ENCODE assay signal across 3 cellular contexts in genomic region chr13:91922969-91923592, GRCh38.
TF ChIP-seq lines count a peak whose summit lies in the region.

No MANE protein-coding gene starts in this region.

TF ChIP-seq in SK-N-SH, 30 proteins besides CTCF, POLR2A, EP300 and RAD21 (continues in another document):
- TF ChIP-seq REST (IDR thresholded peaks at IDR 0.05; ENCODE audit: low read depth, low read length), result no peak
- no peak for TF ChIP-seq USF2 (IDR thresholded peaks at IDR 0.05; ENCODE audit: borderline replicate concordance, low read depth, low read length)
- TF ChIP-seq MAX (IDR thresholded peaks at IDR 0.05; ENCODE audit: low read depth), result no peak
- no peak for TF ChIP-seq SIN3A (IDR thresholded peaks at IDR 0.05; ENCODE audit: borderline replicate concordance, low read depth, low read length)
- TF ChIP-seq FOXJ3 (CRISPR knock-in tag; IDR thresholded peaks at IDR 0.05), result no peak
- TF ChIP-seq GATA2 (CRISPR knock-in tag; IDR thresholded peaks at IDR 0.05), result no peak
- TF ChIP-seq CHD2 (IDR thresholded peaks at IDR 0.05; ENCODE audit: low read length, partially characterized antibody), result no peak
- no peak for TF ChIP-seq IRF3 (IDR thresholded peaks at IDR 0.05; ENCODE audit: low read depth, low read length)
- TF ChIP-seq FOSL2 (IDR thresholded peaks at IDR 0.05; ENCODE audit: borderline replicate concordance, low read depth), result no peak
- TF ChIP-seq TCF12 (IDR thresholded peaks at IDR 0.05), result no peak
- TF ChIP-seq YY1 (IDR thresholded peaks at IDR 0.05; ENCODE audit: low read depth), result no peak

TF ChIP-seq in SK-N-SH treated with all-trans-retinoic acid at 6 μM for 48 hours, 23 proteins besides CTCF, POLR2A, EP300 and RAD21 (continued from another document):
- no peak for TF ChIP-seq ZNF8 (CRISPR knock-in tag; IDR thresholded peaks at IDR 0.05)
- no peak for TF ChIP-seq OSR1 (CRISPR knock-in tag; IDR thresholded peaks at IDR 0.05)
- no peak for TF ChIP-seq ZC3H10 (CRISPR knock-in tag; IDR thresholded peaks at IDR 0.05)
- TF ChIP-seq PPARA (CRISPR knock-in tag; IDR thresholded peaks at IDR 0.05; ENCODE audit: borderline replicate concordance), result no peak
- TF ChIP-seq TOX (CRISPR knock-in tag; IDR thresholded peaks at IDR 0.05; ENCODE audit: borderline replicate concordance), result no peak
- no peak for TF ChIP-seq ZFP3 (CRISPR knock-in tag; IDR thresholded peaks at IDR 0.05)
- no peak for TF ChIP-seq TCF4 (CRISPR knock-in tag; IDR thresholded peaks at IDR 0.05; ENCODE audit: borderline replicate concordance)
- no peak for TF ChIP-seq CSRNP3 (CRISPR knock-in tag; IDR thresholded peaks at IDR 0.05)
- no peak for TF ChIP-seq ISL1 (CRISPR knock-in tag; IDR thresholded peaks at IDR 0.05)
- TF ChIP-seq BACH2 (CRISPR knock-in tag; IDR thresholded peaks at IDR 0.05; ENCODE audit: borderline replicate concordance), result no peak
- TF ChIP-seq ESRRG (CRISPR knock-in tag; IDR thresholded peaks at IDR 0.05), result no peak
- TF ChIP-seq CSDC2 (CRISPR knock-in tag; IDR thresholded peaks at IDR 0.05), result no peak

TF ChIP-seq in H1, 55 proteins besides CTCF, POLR2A, EP300 and RAD21:
- no peak for TF ChIP-seq POU5F1 (IDR thresholded peaks at IDR 0.05; ENCODE audit: low read depth, low read length)
- TF ChIP-seq GABPA (IDR thresholded peaks at IDR 0.05; ENCODE audit: borderline replicate concordance, insufficient read depth, low read length), result no peak
- TF ChIP-seq CBX8 (IDR thresholded peaks at IDR 0.05; ENCODE audit: borderline replicate concordance, low read depth, low read length), result no peak
- no peak for TF ChIP-seq SIRT6 (IDR thresholded peaks at IDR 0.05; ENCODE audit: low read length)
- no peak for TF ChIP-seq JUN (IDR thresholded peaks at IDR 0.05; ENCODE audit: low read depth, low read length)
- TF ChIP-seq CTBP2 (IDR thresholded peaks at IDR 0.05; ENCODE audit: borderline replicate concordance, insufficient read depth, insufficient read length, low read length), result no peak
- TF ChIP-seq YY1 (IDR thresholded peaks at IDR 0.05; ENCODE audit: low read depth, low read length), result no peak
- TF ChIP-seq BCL11A (IDR thresholded peaks at IDR 0.05; ENCODE audit: low read depth in 2 of 2, low read length in 2 of 2), result no peak
- no peak for TF ChIP-seq CHD7 (IDR thresholded peaks at IDR 0.05; ENCODE audit: insufficient replicate concordance, low read length)
- no peak for TF ChIP-seq MAX (IDR thresholded peaks at IDR 0.05)
- no peak for TF ChIP-seq CREB1 (IDR thresholded peaks at IDR 0.05)
